Comparison of ENCODE assay signal across 1 cellular context in genomic region chr15:61037031-61037430, GRCh38.
TF ChIP-seq lines count a peak whose summit lies in the region.

No MANE protein-coding gene starts in this region.

TF ChIP-seq in WTC11, 78 proteins besides CTCF, POLR2A, EP300 and RAD21 (continued from another document):
- TF ChIP-seq E2F4 (CRISPR knock-in tag; IDR thresholded peaks at IDR 0.05; ENCODE audit: borderline replicate concordance, low read depth) (no peak), ATF2 (CRISPR knock-in tag; IDR thresholded peaks at IDR 0.05; ENCODE audit: borderline replicate concordance, low read depth) (no peak), SMAD3 (CRISPR knock-in tag; IDR thresholded peaks at IDR 0.05; ENCODE audit: borderline replicate concordance) (no peak), GTF2I (CRISPR knock-in tag; conservative IDR thresholded peaks at IDR 0.05) (no peak), IRF1 (CRISPR knock-in tag; IDR thresholded peaks at IDR 0.05) (no peak), ZNF138 (CRISPR knock-in tag; conservative IDR thresholded peaks at IDR 0.05) (no peak), ZNF121 (CRISPR knock-in tag; IDR thresholded peaks at IDR 0.05) (no peak), ZNF416 (CRISPR knock-in tag; IDR thresholded peaks at IDR 0.05) (no peak), NFYB (CRISPR knock-in tag; conservative IDR thresholded peaks at IDR 0.05; ENCODE audit: low read depth) (no peak), NFATC4 (CRISPR knock-in tag; IDR thresholded peaks at IDR 0.05) (no peak), IRF2 (CRISPR knock-in tag; IDR thresholded peaks at IDR 0.05; ENCODE audit: borderline replicate concordance, low read depth) (no peak), JAZF1 (CRISPR knock-in tag; IDR thresholded peaks at IDR 0.05) (no peak)
